8 cellular contexts compared by ENCODE assay signal in the genomic region with DNA sequence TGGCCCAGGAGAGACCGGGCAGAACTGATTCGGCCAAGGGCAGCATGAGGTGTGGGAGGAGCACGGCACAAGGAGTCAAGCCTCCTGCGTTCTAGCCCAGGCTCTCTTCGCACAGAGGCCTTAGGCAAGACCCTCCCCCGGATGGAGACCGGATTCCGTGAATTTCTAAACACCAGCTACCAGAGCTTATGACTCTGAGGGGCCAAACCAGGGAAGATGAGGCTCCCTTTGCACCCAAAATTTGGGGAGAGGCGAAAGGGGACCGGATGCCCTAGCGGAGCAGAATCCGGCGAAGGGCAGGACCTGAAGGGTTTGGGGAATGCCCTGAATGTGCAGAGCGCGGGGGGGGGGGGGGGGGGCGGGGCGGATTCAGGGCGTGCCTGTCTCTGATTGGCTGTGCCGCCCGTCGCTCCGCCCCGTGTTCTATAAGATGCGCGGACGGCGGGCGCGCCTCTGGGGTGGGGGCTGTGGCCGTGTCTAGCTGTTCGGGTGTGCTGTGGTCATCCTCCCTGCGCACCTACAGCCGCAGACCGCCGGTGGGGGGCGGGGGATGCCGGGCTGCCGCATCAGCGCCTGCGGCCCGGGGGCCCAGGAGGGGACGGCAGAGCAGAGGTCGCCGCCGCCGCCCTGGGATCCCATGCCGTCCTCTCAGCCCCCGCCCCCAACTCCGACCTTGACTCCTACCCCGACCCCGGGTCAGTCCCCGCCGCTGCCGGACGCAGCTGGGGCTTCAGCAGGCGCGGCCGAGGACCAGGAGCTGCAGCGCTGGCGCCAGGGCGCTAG. TPM values are rescaled to one million over a fixed set of nuclear protein-coding genes. Genes with fewer than 3 reads are reported as not detected.
A peak's percentile ranks its signal among the peaks of the same experiment; 100 is the strongest.
DNase-seq lines count a peak whose midpoint lies in the region; ATAC-seq and TF ChIP-seq lines count a peak whose summit lies in the region.

TRNP1 (plus strand) TSS at position 456 of the 783 bp plus-strand sequence; CDS start at position 551, 95 bp downstream.

- H3K79me2 ChIP-seq in neural cell (replicated peaks; ENCODE audit: insufficient read depth, low read length) = no peaks in the 10 kb centered on the region

- peaks cover 50% of the 10 kb centered on the region for H3K27me3 Mint-ChIP-seq in stimulated activated naive CD8-positive, alpha-beta T cell treated with anti-CD3 and anti-CD28 coated beads, Interleukin-15, Interleukin-2, amounts not matched to agents 100 ng/mL and 50 ng/mL, for 24 hours

- H3K36me3 ChIP-seq in neural cell (ENCODE audit: insufficient read depth, low read length) = no peaks in the 10 kb centered on the region

- H3K9ac ChIP-seq in neural cell (ENCODE audit: low read length) = peak within 1 kb of the TSS; percentile 70

- no peaks in the 10 kb centered on the region for H3K36me3 Mint-ChIP-seq in stimulated activated naive CD8-positive, alpha-beta T cell treated with anti-CD3 and anti-CD28 coated beads, Interleukin-15, Interleukin-2, amounts not matched to agents 100 ng/mL and 50 ng/mL, for 24 hours (ENCODE audit: low read depth)

- no peaks in the 10 kb centered on the region for H3K9me2 ChIP-seq in neural cell (ENCODE audit: insufficient read depth, low read length)

- no peak for ATAC-seq in HG02870 (IDR thresholded peaks at IDR 0.05; ENCODE audit: unreplicated experiment)

- DNase-seq in GM10266 (ENCODE audit: extremely low spot score) = peak; percentile 98
- DNase-seq in HK-2 (ENCODE audit: unreplicated experiment) = peak; percentile 95
- DNase-seq in RKO (ENCODE audit: low spot score) = peak; percentile 89
- DNase-seq in activated effector memory CD4-positive, alpha-beta T cell treated with Interleukin-2 at 50 U/mL for 16 hours = peak; percentile 52
- peak; percentile 76 for DNase-seq in fibroblast of the conjunctiva (ENCODE audit: low read depth)

- peak within 1 kb of the TSS; percentile 52 for H3K4me2 ChIP-seq in neural cell (ENCODE audit: low read length)

- TF ChIP-seq RAD21 in neural cell (conservative IDR thresholded peaks at IDR 0.05) = no peak

- H2AFZ ChIP-seq in neural cell (ENCODE audit: low read depth, low read length) = no peak within 1 kb of the TSS

- TF ChIP-seq CTCF in GM10266 (IDR thresholded peaks at IDR 0.05; ENCODE audit: control insufficient read depth, insufficient read depth, low read depth, missing control alignments) = no peak
- TF ChIP-seq CTCF in neural cell (IDR thresholded peaks at IDR 0.05; ENCODE audit: poor library complexity, severe bottlenecking) = no peak

- no peaks in the 10 kb centered on the region for H3F3A ChIP-seq in neural cell (ENCODE audit: insufficient read depth, low read length, poor library complexity, severe bottlenecking)

- H3K4me3 ChIP-seq in neural cell (ENCODE audit: low read length) = peak within 1 kb of the TSS; percentile 89

- no peaks in the 10 kb centered on the region for H4K20me1 ChIP-seq in neural cell (ENCODE audit: insufficient read depth)

- peak within 1 kb of the TSS; percentile 65 for H3K4me3 Mint-ChIP-seq in stimulated activated naive CD8-positive, alpha-beta T cell treated with anti-CD3 and anti-CD28 coated beads, Interleukin-15, Interleukin-2, amounts not matched to agents 100 ng/mL and 50 ng/mL, for 24 hours

- no peak within 1 kb of the TSS for H3K27ac Mint-ChIP-seq in stimulated activated naive CD8-positive, alpha-beta T cell treated with anti-CD3 and anti-CD28 coated beads, Interleukin-15, Interleukin-2, amounts not matched to agents 100 ng/mL and 50 ng/mL, for 24 hours

- H3K27me3 ChIP-seq in neural cell (ENCODE audit: insufficient read depth, low read depth, low read length) = peaks cover 32% of the 10 kb centered on the region

- H3K9me3 ChIP-seq in neural cell (ENCODE audit: low read length) = no peaks in the 10 kb centered on the region

- H3K9me3 Mint-ChIP-seq in stimulated activated naive CD8-positive, alpha-beta T cell treated with anti-CD3 and anti-CD28 coated beads, Interleukin-15, Interleukin-2, amounts not matched to agents 100 ng/mL and 50 ng/mL, for 24 hours = no peaks in the 10 kb centered on the region

- peaks cover 11% of the 10 kb centered on the region for H3K4me1 Mint-ChIP-seq in stimulated activated naive CD8-positive, alpha-beta T cell treated with anti-CD3 and anti-CD28 coated beads, Interleukin-15, Interleukin-2, amounts not matched to agents 100 ng/mL and 50 ng/mL, for 24 hours (ENCODE audit: low read depth)

- H3K27ac ChIP-seq in neural cell (ENCODE audit: low read length) = no peak within 1 kb of the TSS

- no peak for TF ChIP-seq EP300 in neural cell (conservative IDR thresholded peaks at IDR 0.05; ENCODE audit: poor library complexity, severe bottlenecking)

TF ChIP-seq in neural cell, 6 proteins besides CTCF, POLR2A, EP300 and RAD21:
- TF ChIP-seq POLR2AphosphoS5 (IDR thresholded peaks at IDR 0.05) = peak; percentile 82
- no peak for TF ChIP-seq SMC3 (conservative IDR thresholded peaks at IDR 0.05; ENCODE audit: poor library complexity)

RNA-seq across cellular contexts. Expression of gene TRNP1, which starts in this region (rescaled TPM):
- 11.0 and 17.2 TPM in 2 replicates for polyA plus RNA-seq in neural cell
- polyA minus RNA-seq in neural cell = 5.6 and 7.2 TPM in 2 replicates
